ENCODE assay signal across 16 cellular contexts in genomic region chr4:113849771-113850170, GRCh38.
A peak's percentile ranks its signal among the peaks of the same experiment; 100 is the strongest.
DNase-seq lines count a peak whose midpoint lies in the region; ATAC-seq and TF ChIP-seq lines count a peak whose summit lies in the region.
"Had no signal": no experiment of that assay in that cellular context is flagged by ENCODE, and none has a peak within 500 bp of the region (broad histone marks: within the 10 kb centered on the region; RNA-seq: fewer than 3 reads in every experiment).

No MANE protein-coding gene starts in this region.

- no peaks in the 10 kb centered on the region for H3K9me3 ChIP-seq in left ventricle myocardium inferior (replicated peaks)
- H3K9me3 ChIP-seq: Caco-2, psoas muscle had no signal

- H3K36me3 ChIP-seq in left ventricle myocardium inferior, result no peaks in the 10 kb centered on the region

- no peak overlapping the region for H3K27ac ChIP-seq in left ventricle myocardium inferior (replicated peaks)
- H3K27ac ChIP-seq: psoas muscle had no signal

- no peak for DNase-seq in Right ventricle myocardium inferior (ENCODE audit: missing footprints)
- no peak for DNase-seq in cardiac septum (ENCODE audit: low spot score)
- peak; percentile 81 for DNase-seq in cerebellum (ENCODE audit: low spot score)
- peak; percentile 37 for DNase-seq in left ventricle myocardium inferior
- DNase-seq in ureter (ENCODE audit: low spot score), result peak; percentile 60
- DNase-seq in activated gamma-delta T cell treated with Interleukin-2 at 50 U/mL for 16 hours, result no peak
- DNase-seq: activated gamma-delta T cell; Caco-2; naive thymus-derived CD4-positive, alpha-beta T cell; NCI-H1930; NCI-H748 treated with DMSO at 0.1 percent for 48 hours; psoas muscle had no signal

- H3K27me3 ChIP-seq in left ventricle myocardium inferior (ENCODE audit: low read depth), result no peaks in the 10 kb centered on the region

- peak; percentile 24 for TF ChIP-seq CTCF in left ventricle myocardium inferior (IDR thresholded peaks at IDR 0.05; ENCODE audit: borderline replicate concordance)

- intact Hi-C loops in Right ventricle myocardium inferior (cut with DNase I), result no loop called here
- intact Hi-C loops in cardiac septum (cut with DNase I), result no loop called here
- intact Hi-C loops in left ventricle myocardium inferior (cut with micrococcal nuclease), result no loop called here

- H3K4me3 ChIP-seq in left ventricle myocardium inferior, result no peak overlapping the region
- H3K4me3 ChIP-seq: GM23338, psoas muscle had no signal

- peak; percentile 69 for ATAC-seq in Right ventricle myocardium inferior
- no peak for ATAC-seq in GM18870 (IDR thresholded peaks at IDR 0.05; ENCODE audit: unreplicated experiment)
- ATAC-seq in HG02759 (IDR thresholded peaks at IDR 0.05; ENCODE audit: unreplicated experiment), result no peak
- ATAC-seq: GM23338; naive thymus-derived CD4-positive, alpha-beta T cell; psoas muscle; WTC11 had no signal

- peaks cover 9% of the 10 kb centered on the region for H3K4me1 ChIP-seq in left ventricle myocardium inferior
- H3K4me1 ChIP-seq: Caco-2, psoas muscle had no signal

Comparison
In these comparisons a context has a peak if more than half of its experiments do, and no peak if none do; other contexts are left out.
1. DNase-seq: peak in cerebellum (single experiment), left ventricle myocardium inferior (single experiment) and ureter (single experiment); none in Right ventricle myocardium inferior (single experiment), cardiac septum (single experiment) and activated gamma-delta T cell treated with Interleukin-2 at 50 U/mL for 16 hours (single experiment).